ENCODE assay signal across 28 cellular contexts in genomic region chr2:201513271-201513670, GRCh38.
"Had no signal": no experiment of that assay in that cellular context is flagged by ENCODE, and none has a peak within 500 bp of the region (broad histone marks: within the 10 kb centered on the region; RNA-seq: fewer than 3 reads in every experiment).

No MANE protein-coding gene starts in this region.

- H3K36me3 Mint-ChIP-seq: activated CD8-positive, alpha-beta memory T cell treated with anti-CD3 and anti-CD28 coated beads, Interleukin-2, amount 10 ng/mL, durations not matched to agents 7 days and 5 days; activated naive CD4-positive, alpha-beta T cell treated with anti-CD3 and anti-CD28 coated beads, Interleukin-2, amount 10 ng/mL, durations not matched to agents 7 days and 5 days; activated naive CD8-positive, alpha-beta T cell had no signal

- H3K9me3 Mint-ChIP-seq: activated naive CD4-positive, alpha-beta T cell treated with anti-CD3 and anti-CD28 coated beads, Interleukin-2, amount 10 ng/mL, durations not matched to agents 7 days and 5 days; activated naive CD8-positive, alpha-beta T cell treated with anti-CD3 and anti-CD28 coated beads, Interleukin-2, amount 50 U/mL, for 24 hours had no signal

- ATAC-seq: activated CD8-positive, alpha-beta memory T cell treated with anti-CD3 and anti-CD28 coated beads, Interleukin-2, amount 10 ng/mL, durations not matched to agents 7 days and 5 days; activated naive CD8-positive, alpha-beta T cell treated with anti-CD3 and anti-CD28 coated beads, Interleukin-2, amount 50 U/mL, for 24 hours; Panc1 had no signal

- H3K4me1 ChIP-seq: SJCRH30 had no signal

- H3K4me3 Mint-ChIP-seq: activated CD4-positive, alpha-beta memory T cell treated with anti-CD3 and anti-CD28 coated beads, Interleukin-2, amount 10 ng/mL, durations not matched to agents 7 days and 5 days; activated CD8-positive, alpha-beta memory T cell treated with anti-CD3 and anti-CD28 coated beads, Interleukin-2, amount 10 ng/mL, durations not matched to agents 7 days and 5 days; activated naive CD4-positive, alpha-beta T cell treated with anti-CD3 and anti-CD28 coated beads, Interleukin-2, amount 10 ng/mL, durations not matched to agents 7 days and 5 days; activated naive CD8-positive, alpha-beta T cell; activated naive CD8-positive, alpha-beta T cell treated with anti-CD3 and anti-CD28 coated beads, Interleukin-2, amount 50 U/mL, for 24 hours had no signal

- H3K36me3 ChIP-seq: brain microvascular endothelial cell, SJCRH30, WERI-Rb-1 had no signal

- DNase-seq: activated CD4-positive, alpha-beta memory T cell treated with anti-CD3 and anti-CD28 coated beads, Interleukin-2, amount 10 ng/mL, durations not matched to agents 7 days and 5 days; activated CD4-positive, alpha-beta T cell treated with anti-CD3 and anti-CD28 coated beads for 1 hour; activated CD4-positive, alpha-beta T cell treated with anti-CD3 and anti-CD28 coated beads for 48 hours; activated CD4-positive, CD25-positive, alpha-beta regulatory T cell; activated CD8-positive, alpha-beta memory T cell treated with anti-CD3 and anti-CD28 coated beads for 24 hours; activated CD8-positive, alpha-beta memory T cell treated with anti-CD3 and anti-CD28 coated beads, Interleukin-2, amount 10 ng/mL, durations not matched to agents 7 days and 5 days; activated CD8-positive, alpha-beta memory T cell treated with anti-CD3 and anti-CD28 coated beads, Interleukin-2, amount 50 U/mL, for 48 hours; activated effector memory CD4-positive, alpha-beta T cell treated with Interleukin-2 at 50 U/mL for 16 hours; activated naive CD4-positive, alpha-beta T cell treated with anti-CD3 and anti-CD28 coated beads, Interleukin-2, amount 10 ng/mL, durations not matched to agents 7 days and 5 days; activated naive CD8-positive, alpha-beta T cell treated with anti-CD3 and anti-CD28 coated beads, Interleukin-2, amount 50 U/mL, for 24 hours; activated T-cell treated with anti-CD3 and anti-CD28 coated beads, Interleukin-2, amount 50 U/mL, for 48 hours; anterior cingulate cortex; brain microvascular endothelial cell; central memory CD4-positive, alpha-beta T cell; NCI-H1092 treated with DMSO at 0.1 percent for 48 hours; NCI-H1417; NCI-H146; NCI-H187; NCI-H2081; NCI-H345; NCI-H524 treated with DMSO at 0.1 percent for 48 hours; SHP77; SJCRH30; T1000; WERI-Rb-1 had no signal

- H3K27me3 Mint-ChIP-seq: activated CD4-positive, alpha-beta memory T cell treated with anti-CD3 and anti-CD28 coated beads, Interleukin-2, amount 10 ng/mL, durations not matched to agents 7 days and 5 days; activated CD8-positive, alpha-beta memory T cell treated with anti-CD3 and anti-CD28 coated beads, Interleukin-2, amount 10 ng/mL, durations not matched to agents 7 days and 5 days; activated naive CD4-positive, alpha-beta T cell treated with anti-CD3 and anti-CD28 coated beads, Interleukin-2, amount 10 ng/mL, durations not matched to agents 7 days and 5 days; activated naive CD8-positive, alpha-beta T cell; activated naive CD8-positive, alpha-beta T cell treated with anti-CD3 and anti-CD28 coated beads, Interleukin-2, amount 50 U/mL, for 24 hours had no signal

- H3K27ac Mint-ChIP-seq: activated CD4-positive, alpha-beta memory T cell treated with anti-CD3 and anti-CD28 coated beads, Interleukin-2, amount 10 ng/mL, durations not matched to agents 7 days and 5 days; activated CD8-positive, alpha-beta memory T cell treated with anti-CD3 and anti-CD28 coated beads, Interleukin-2, amount 10 ng/mL, durations not matched to agents 7 days and 5 days; activated naive CD4-positive, alpha-beta T cell treated with anti-CD3 and anti-CD28 coated beads, Interleukin-2, amount 10 ng/mL, durations not matched to agents 7 days and 5 days; activated naive CD8-positive, alpha-beta T cell; activated naive CD8-positive, alpha-beta T cell treated with anti-CD3 and anti-CD28 coated beads, Interleukin-2, amount 50 U/mL, for 24 hours had no signal

- H3K27me3 ChIP-seq: brain microvascular endothelial cell, SJCRH30 had no signal

- H3K4me1 Mint-ChIP-seq: activated CD4-positive, alpha-beta memory T cell treated with anti-CD3 and anti-CD28 coated beads, Interleukin-2, amount 10 ng/mL, durations not matched to agents 7 days and 5 days; activated CD8-positive, alpha-beta memory T cell treated with anti-CD3 and anti-CD28 coated beads, Interleukin-2, amount 10 ng/mL, durations not matched to agents 7 days and 5 days; activated naive CD4-positive, alpha-beta T cell treated with anti-CD3 and anti-CD28 coated beads, Interleukin-2, amount 10 ng/mL, durations not matched to agents 7 days and 5 days; activated naive CD8-positive, alpha-beta T cell treated with anti-CD3 and anti-CD28 coated beads, Interleukin-2, amount 50 U/mL, for 24 hours had no signal

- H3K9me3 ChIP-seq: SJCRH30 had no signal

- H3K27ac ChIP-seq: brain microvascular endothelial cell, SJCRH30, SK-N-MC, WERI-Rb-1 had no signal

- H3K4me3 ChIP-seq: SJCRH30, SK-N-MC had no signal
